ENCODE assay signal across 19 cellular contexts in genomic region chr11:45205978-45206377, GRCh38. TPM values are rescaled to one million over a fixed set of nuclear protein-coding genes. Genes with fewer than 3 reads are reported as not detected.
DNase-seq lines count a peak whose midpoint lies in the region; ATAC-seq and TF ChIP-seq lines count a peak whose summit lies in the region.
"Had no signal": no experiment of that assay in that cellular context is flagged by ENCODE, and none has a peak within 500 bp of the region (broad histone marks: within the 10 kb centered on the region; RNA-seq: fewer than 3 reads in every experiment).

No MANE protein-coding gene starts in this region.

- H3K27ac ChIP-seq in right cardiac atrium (ENCODE audit: low read length) (peak overlapping the region; percentile 34), heart left ventricle (no peak overlapping the region), HEK293 (ENCODE audit: extremely low read depth, low read depth, low read length) (no peak overlapping the region), tibial artery (no peak overlapping the region)
- H3K27ac ChIP-seq: BLaER1 treated with 17β-estradiol and CSF1 and Interleukin-3, amounts not matched to agents 10 nM and 100 nM; C4-2B had no signal

- no peaks in the 10 kb centered on the region for H3K9me3 ChIP-seq in right cardiac atrium (ENCODE audit: control insufficient read depth, low read length)
- H3K9me3 ChIP-seq in heart left ventricle = peaks cover 0 to 7% (median 0%) of the 10 kb centered on the region in 12 donors
- H3K9me3 ChIP-seq in HEK293 (ENCODE audit: control insufficient read depth, insufficient read depth, low read depth, low read length) = no peaks in the 10 kb centered on the region
- H3K9me3 ChIP-seq in tibial artery = no peaks in the 10 kb centered on the region
- H3K9me3 ChIP-seq: BE2C, Caco-2 had no signal

- POLR2A ChIA-PET in HEK293 (lab: Yijun Ruan, JAX) = no interaction called here

- ATAC-seq in right cardiac atrium (no peak), heart left ventricle (no peak), esophagus mucosa (peak; percentile 45), HG03432 (IDR thresholded peaks at IDR 0.05; ENCODE audit: unreplicated experiment) (no peak)
- ATAC-seq: CD8-positive, alpha-beta T cell had no signal

- no peaks in the 10 kb centered on the region for H3K27me3 ChIP-seq in right cardiac atrium (ENCODE audit: control insufficient read depth, insufficient read depth)
- H3K27me3 ChIP-seq in heart left ventricle = no peaks in the 10 kb centered on the region
- H3K27me3 ChIP-seq in tibial artery = no peaks in the 10 kb centered on the region
- H3K27me3 ChIP-seq: BE2C had no signal

- H3K4me1 ChIP-seq in right cardiac atrium (ENCODE audit: control insufficient read depth, insufficient read depth, low read length) = peaks cover 20% of the 10 kb centered on the region
- H3K4me1 ChIP-seq in heart left ventricle = peaks cover 14 to 47% (median 24%) of the 10 kb centered on the region in 12 donors
- H3K4me1 ChIP-seq in HEK293 (ENCODE audit: control insufficient read depth, insufficient read depth, low read length) = no peaks in the 10 kb centered on the region
- H3K4me1 ChIP-seq in tibial artery = peaks cover 0 to 46% (median 33%) of the 10 kb centered on the region in 4 donors
- H3K4me1 ChIP-seq: BE2C, Caco-2 had no signal

- no peak overlapping the region for H3K4me3 ChIP-seq in right cardiac atrium (ENCODE audit: low read length)
- H3K4me3 ChIP-seq in heart left ventricle = no peak overlapping the region
- H3K4me3 ChIP-seq in HEK293 (ENCODE audit: low read depth, low read length) = no peak overlapping the region
- no peak overlapping the region for H3K4me3 ChIP-seq in tibial artery
- H3K4me3 ChIP-seq: BLaER1 treated with 17β-estradiol and CSF1 and Interleukin-3, amounts not matched to agents 10 nM and 100 nM had no signal

- 68% methylated on average over 7 of the region's 7 CpGs for WGBS in right cardiac atrium
- WGBS in heart left ventricle, 4 donors = 53 to 78% (median 66%) methylated on average over 7 of the region's 7 CpGs

- intact Hi-C loops in right cardiac atrium (cut with DNase I) (loop anchor here in 1 of 4 donors (10.0 kb wide), 1 partner anchor 89 kb away; no protein-coding TSS in a partner anchor), heart left ventricle (cut with DNase I) (loop anchor here in 1 of 10 donors (5.0 kb wide), 1 partner anchor 86 kb away; no protein-coding TSS in a partner anchor), posterior vena cava (cut with DNase I) (no loop called here), tibial artery (cut with DNase I; ENCODE audit: low total_unique reads) (no loop called here)

- CTCF ChIA-PET in HEK293 (lab: Yijun Ruan, JAX) = interaction anchor here (1.1 kb wide), 1 partner anchor 27 kb away, joined by 3 read pairs; no protein-coding TSS in a partner anchor

- TF ChIP-seq CTCF in heart left ventricle (IDR thresholded peaks at IDR 0.05) (no peak), HEK293 (tag by site-specific recombination; IDR thresholded peaks at IDR 0.05) (no peak), tibial artery (IDR thresholded peaks at IDR 0.05) (no peak)

- no peak for TF ChIP-seq POLR2A in heart left ventricle (IDR thresholded peaks at IDR 0.05)

- H3K36me3 ChIP-seq in heart left ventricle (peaks cover 0 to 15% (median 0%) of the 10 kb centered on the region in 9 donors), HEK293 (ENCODE audit: control insufficient read depth in 2 of 2, insufficient read depth in 1 of 2, low read length in 2 of 2) (no peaks in the 10 kb centered on the region), tibial artery (peaks cover 9 to 30% (median 11%) of the 10 kb centered on the region in 3 donors)
- H3K36me3 ChIP-seq: BE2C had no signal

- DNase-seq in right cardiac atrium (peak in 1 of 3 donors; percentile 55), heart left ventricle (no peak), posterior vena cava (ENCODE audit: low spot score) (peak; percentile 75), tibial artery (no peak), LoVo (ENCODE audit: low spot score) (no peak)
- DNase-seq: 8988T; ACHN; BE2C; Caco-2; Calu3; CD4-positive, alpha-beta T cell; CD8-positive, alpha-beta T cell; DMS79 treated with DMSO at 0.1 percent for 48 hours; GF-D8 had no signal

TF ChIP-seq in HEK293, 187 proteins besides CTCF, POLR2A, EP300 and RAD21:
- TF ChIP-seq KLF1 (tag by site-specific recombination; IDR thresholded peaks at IDR 0.05) (peak; percentile 75), BCL11B (tag by site-specific recombination; IDR thresholded peaks at IDR 0.05; ENCODE audit: low read depth) (no peak), ZNF571 (tag by site-specific recombination; IDR thresholded peaks at IDR 0.05) (no peak)

RNA-seq across cellular contexts. Expression of gene PRDM11, which starts 59.5 kb away (rescaled TPM):
- 10 to 100 TPM; 27.5 to 33.9 (median 29.9) TPM for total RNA-seq in right cardiac atrium
- 9.5 TPM for polyA plus RNA-seq in right cardiac atrium
- total RNA-seq in heart left ventricle = 10 to 100 TPM; 14.7 to 29.6 (median 18.2) TPM
- 10 to 100 TPM in 1 of 2 donors, 1 to 10 TPM in 1; 4.5 to 19.2 TPM for polyA plus RNA-seq in heart left ventricle
- 5.7 TPM for total RNA-seq in esophagus mucosa
- 10 to 100 TPM; 21.1 to 24.5 TPM for total RNA-seq in posterior vena cava
